8 cellular contexts compared by ENCODE assay signal in genomic region chr12:66066071-66066928, GRCh38.
A peak's percentile ranks its signal among the peaks of the same experiment; 100 is the strongest.
DNase-seq lines count a peak whose midpoint lies in the region; ATAC-seq and TF ChIP-seq lines count a peak whose summit lies in the region.

No MANE protein-coding gene starts in this region.

- H3K27me3 ChIP-seq in ascending aorta (no peaks in the 10 kb centered on the region), H7 (ENCODE audit: control insufficient read depth, insufficient read depth, low read length) (no peaks in the 10 kb centered on the region)

- DNase-seq in DMS 273 (lab: John Stamatoyannopoulos, UW; ENCODE audit: unreplicated experiment) (peak; percentile 82), SK-MEL-5 (ENCODE audit: low read depth, low spot score) (peak; percentile 31), ascending aorta (ENCODE audit: low spot score in 2 of 2) (no peak), head of caudate nucleus (no peak), H7 (no peak)
- DNase-seq in naive thymus-derived CD8-positive, alpha-beta T cell = peak in 6 of 10 donors; percentile 10 to 57 (median 35)

- no peaks in the 10 kb centered on the region for H3K36me3 ChIP-seq in ascending aorta
- no peaks in the 10 kb centered on the region for H3K36me3 ChIP-seq in H7 (replicated peaks; ENCODE audit: control insufficient read depth, insufficient read depth, low read length)

- peak overlapping the region in 8 of 10 donors; percentile 16 to 67 (median 48) for H3K4me3 Mint-ChIP-seq in naive thymus-derived CD8-positive, alpha-beta T cell

- peaks cover 15 to 25% (median 19%) of the 10 kb centered on the region in 4 donors for H3K4me1 Mint-ChIP-seq in naive thymus-derived CD8-positive, alpha-beta T cell

- no peak for TF ChIP-seq CTCF in ascending aorta (IDR thresholded peaks at IDR 0.05)

- no peaks in the 10 kb centered on the region for H3K36me3 Mint-ChIP-seq in naive thymus-derived CD8-positive, alpha-beta T cell

- peak overlapping the region in 5 of 10 donors; percentile 2 to 64 (median 47) for H3K27ac Mint-ChIP-seq in naive thymus-derived CD8-positive, alpha-beta T cell

- ATAC-seq in GM19438 (IDR thresholded peaks at IDR 0.05; ENCODE audit: low read depth, unreplicated experiment) (peak; percentile 59), HG03354 (IDR thresholded peaks at IDR 0.05; ENCODE audit: poor library complexity, severe bottlenecking, unreplicated experiment) (peak; percentile 81)
- ATAC-seq in naive thymus-derived CD8-positive, alpha-beta T cell = peak; percentile 87 to 93

- H3K9me3 Mint-ChIP-seq in naive thymus-derived CD8-positive, alpha-beta T cell = no peaks in the 10 kb centered on the region

- POLR2A ChIA-PET in naive thymus-derived CD8-positive, alpha-beta T cell (lab: Charles Lee) = no interaction called here

- no peak overlapping the region for H3K27ac ChIP-seq in ascending aorta

- intact Hi-C loops in ascending aorta (cut with DNase I) = no loop called here
- intact Hi-C loops in head of caudate nucleus (cut with DNase I) = no loop called here

- no peaks in the 10 kb centered on the region for H3K4me1 ChIP-seq in ascending aorta

- in situ Hi-C loops in SK-MEL-5 (cut with HindIII; ENCODE audit: low pct_unique_long_range_greater_than_20kb, low sequenced_read_pairs) = no loop called here

- H3K27me3 Mint-ChIP-seq in naive thymus-derived CD8-positive, alpha-beta T cell = peaks cover 0 to 2% (median 0%) of the 10 kb centered on the region in 5 donors

- no peaks in the 10 kb centered on the region for H3K9me3 ChIP-seq in ascending aorta

- H3K4me3 ChIP-seq in ascending aorta (no peak overlapping the region), H7 (ENCODE audit: insufficient read depth, low read depth, low read length) (no peak overlapping the region)

Comparison
In these comparisons a context has a peak if more than half of its experiments do, and no peak if none do; other contexts are left out.
1. DNase-seq: peak in DMS 273 (single experiment), SK-MEL-5 (single experiment) and naive thymus-derived CD8-positive, alpha-beta T cell (6 of 10); none in ascending aorta (0 of 2), head of caudate nucleus (0 of 42) and H7 (single experiment).
2. Peak in every context shown above with its lines, with median percentiles within 50 percentile points of each other: ATAC-seq.